In the genomic region with DNA sequence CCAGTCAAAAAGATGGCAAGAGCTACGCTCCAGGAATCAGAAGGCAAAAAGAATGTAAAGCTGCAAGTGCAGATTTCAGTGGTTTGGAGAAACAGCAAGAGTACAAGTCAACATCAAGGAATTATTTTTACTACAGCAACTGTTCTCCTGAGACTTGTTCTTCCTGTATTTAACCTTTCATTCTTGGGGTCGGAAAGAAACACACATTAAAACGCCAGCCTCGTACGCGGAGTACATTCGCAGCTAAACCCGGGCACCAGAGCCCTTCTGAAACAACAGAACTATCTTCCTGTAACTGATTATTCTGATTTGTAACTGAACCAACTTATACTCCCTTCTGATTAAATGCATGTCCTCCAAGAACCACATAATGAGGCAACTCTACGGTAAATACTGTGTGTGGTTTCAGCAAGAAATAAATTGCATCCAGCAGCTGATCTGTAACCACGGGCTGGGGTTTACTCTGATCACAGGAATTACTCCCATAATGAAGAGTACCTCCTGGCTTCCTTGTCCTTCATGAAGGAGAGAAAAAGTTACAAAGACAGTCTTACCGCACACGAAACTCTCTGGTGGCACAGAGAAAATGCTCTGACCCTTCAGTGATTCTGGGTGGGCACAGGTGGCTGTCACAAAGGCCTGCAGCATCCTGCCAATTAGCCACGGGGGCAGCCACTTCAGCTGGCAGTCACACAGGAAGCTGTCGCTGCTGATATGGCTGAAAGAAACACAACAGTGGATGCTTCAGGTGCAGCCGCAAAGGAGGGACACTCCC, we compare ENCODE assay signal across 1 cellular context.
TF ChIP-seq lines count a peak whose summit lies in the region.

No MANE protein-coding gene starts in this region.

TF ChIP-seq in IMR-90, 13 proteins besides CTCF, POLR2A, EP300 and RAD21 (continued from another document):
- no peak for TF ChIP-seq CHD1 (IDR thresholded peaks at IDR 0.05; ENCODE audit: low read depth, low read length)
- TF ChIP-seq MAFK (IDR thresholded peaks at IDR 0.05; ENCODE audit: low read depth, low read length): no peak
- no peak for TF ChIP-seq FOS (IDR thresholded peaks at IDR 0.05; ENCODE audit: low read depth, low read length)
